ENCODE assay signal across 1 cellular context in genomic region chr16:1940273-1941161, GRCh38.
A peak's percentile ranks its signal among the peaks of the same experiment; 100 is the strongest.
TF ChIP-seq lines count a peak whose summit lies in the region.

No MANE protein-coding gene starts in this region.

TF ChIP-seq in HepG2, 621 proteins besides CTCF, POLR2A, EP300 and RAD21 (continued from another document and continues in another):
- TF ChIP-seq, protein P1, sequence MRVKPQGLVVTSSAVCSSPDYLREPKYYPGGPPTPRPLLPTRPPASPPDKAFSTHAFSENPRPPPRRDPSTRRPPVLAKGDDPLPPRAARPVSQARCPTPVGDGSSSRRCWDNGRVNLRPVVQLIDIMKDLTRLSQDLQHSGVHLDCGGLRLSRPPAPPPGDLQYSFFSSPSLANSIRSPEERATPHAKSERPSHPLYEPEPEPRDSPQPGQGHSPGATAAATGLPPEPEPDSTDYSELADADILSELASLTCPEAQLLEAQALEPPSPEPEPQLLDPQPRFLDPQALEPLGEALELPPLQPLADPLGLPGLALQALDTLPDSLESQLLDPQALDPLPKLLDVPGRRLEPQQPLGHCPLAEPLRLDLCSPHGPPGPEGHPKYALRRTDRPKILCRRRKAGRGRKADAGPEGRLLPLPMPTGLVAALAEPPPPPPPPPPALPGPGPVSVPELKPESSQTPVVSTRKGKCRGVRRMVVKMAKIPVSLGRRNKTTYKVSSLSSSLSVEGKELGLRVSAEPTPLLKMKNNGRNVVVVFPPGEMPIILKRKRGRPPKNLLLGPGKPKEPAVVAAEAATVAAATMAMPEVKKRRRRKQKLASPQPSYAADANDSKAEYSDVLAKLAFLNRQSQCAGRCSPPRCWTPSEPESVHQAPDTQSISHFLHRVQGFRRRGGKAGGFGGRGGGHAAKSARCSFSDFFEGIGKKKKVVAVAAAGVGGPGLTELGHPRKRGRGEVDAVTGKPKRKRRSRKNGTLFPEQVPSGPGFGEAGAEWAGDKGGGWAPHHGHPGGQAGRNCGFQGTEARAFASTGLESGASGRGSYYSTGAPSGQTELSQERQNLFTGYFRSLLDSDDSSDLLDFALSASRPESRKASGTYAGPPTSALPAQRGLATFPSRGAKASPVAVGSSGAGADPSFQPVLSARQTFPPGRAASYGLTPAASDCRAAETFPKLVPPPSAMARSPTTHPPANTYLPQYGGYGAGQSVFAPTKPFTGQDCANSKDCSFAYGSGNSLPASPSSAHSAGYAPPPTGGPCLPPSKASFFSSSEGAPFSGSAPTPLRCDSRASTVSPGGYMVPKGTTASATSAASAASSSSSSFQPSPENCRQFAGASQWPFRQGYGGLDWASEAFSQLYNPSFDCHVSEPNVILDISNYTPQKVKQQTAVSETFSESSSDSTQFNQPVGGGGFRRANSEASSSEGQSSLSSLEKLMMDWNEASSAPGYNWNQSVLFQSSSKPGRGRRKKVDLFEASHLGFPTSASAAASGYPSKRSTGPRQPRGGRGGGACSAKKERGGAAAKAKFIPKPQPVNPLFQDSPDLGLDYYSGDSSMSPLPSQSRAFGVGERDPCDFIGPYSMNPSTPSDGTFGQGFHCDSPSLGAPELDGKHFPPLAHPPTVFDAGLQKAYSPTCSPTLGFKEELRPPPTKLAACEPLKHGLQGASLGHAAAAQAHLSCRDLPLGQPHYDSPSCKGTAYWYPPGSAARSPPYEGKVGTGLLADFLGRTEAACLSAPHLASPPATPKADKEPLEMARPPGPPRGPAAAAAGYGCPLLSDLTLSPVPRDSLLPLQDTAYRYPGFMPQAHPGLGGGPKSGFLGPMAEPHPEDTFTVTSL (CRISPR knock-in tag; IDR thresholded peaks at IDR 0.05; ENCODE audit: borderline replicate concordance) = peak; percentile 32; the same call in 1 of the 2 replicates
- TF ChIP-seq ZNF891 (CRISPR knock-in tag; IDR thresholded peaks at IDR 0.05) (no peak), ZNF253 (CRISPR knock-in tag; IDR thresholded peaks at IDR 0.05; ENCODE audit: borderline replicate concordance) (no peak), SNAPC2 (CRISPR knock-in tag; IDR thresholded peaks at IDR 0.05) (0 out of 2 replicates have a peak, but pooled peaks have one; percentile 31), ZNF275 (CRISPR knock-in tag; IDR thresholded peaks at IDR 0.05; ENCODE audit: borderline replicate concordance) (no peak), HNF1A (IDR thresholded peaks at IDR 0.05; ENCODE audit: low read depth) (peak; percentile 75; the same call in 1 of the 2 replicates), HNF1A (CRISPR knock-in tag; IDR thresholded peaks at IDR 0.05; ENCODE audit: borderline replicate concordance) (peak; percentile 78; the same call in 1 of the 2 replicates), CHCHD3 (CRISPR knock-in tag; IDR thresholded peaks at IDR 0.05) (no peak), USF2 (IDR thresholded peaks at IDR 0.05; ENCODE audit: low read depth, low read length) (peak; percentile 43; the same call in 1 of the 2 replicates), USF2 (CRISPR knock-in tag; IDR thresholded peaks at IDR 0.05; ENCODE audit: borderline replicate concordance) (peak; percentile 44; the same call in 1 of the 2 replicates), CBFB (CRISPR knock-in tag; IDR thresholded peaks at IDR 0.05) (peak; percentile 36), ERF (CRISPR knock-in tag; IDR thresholded peaks at IDR 0.05) (peak; percentile 85; the same call in 1 of the 2 replicates), THAP9 (CRISPR knock-in tag; IDR thresholded peaks at IDR 0.05; ENCODE audit: borderline replicate concordance) (0 out of 2 replicates have a peak, but pooled peaks have one; percentile 9), MAZ (IDR thresholded peaks at IDR 0.05; ENCODE audit: borderline replicate concordance, low read depth, low read length) (no peak), MAZ (CRISPR knock-in tag; IDR thresholded peaks at IDR 0.05; ENCODE audit: low read depth) (0 out of 2 replicates have a peak, but pooled peaks have one; percentile 50), ZSCAN25 (CRISPR knock-in tag; IDR thresholded peaks at IDR 0.05) (peak; percentile 69), ZNF546 (CRISPR knock-in tag; conservative IDR thresholded peaks at IDR 0.05) (0 out of 2 replicates have a peak, but pooled peaks have one; percentile 37), ONECUT2 (CRISPR knock-in tag; IDR thresholded peaks at IDR 0.05) (no peak), NFRKB (IDR thresholded peaks at IDR 0.05) (no peak), ESRRA (CRISPR knock-in tag; IDR thresholded peaks at IDR 0.05; ENCODE audit: low read depth) (0 out of 2 replicates have a peak, but pooled peaks have one; percentile 56)
- TF ChIP-seq, protein P2, sequence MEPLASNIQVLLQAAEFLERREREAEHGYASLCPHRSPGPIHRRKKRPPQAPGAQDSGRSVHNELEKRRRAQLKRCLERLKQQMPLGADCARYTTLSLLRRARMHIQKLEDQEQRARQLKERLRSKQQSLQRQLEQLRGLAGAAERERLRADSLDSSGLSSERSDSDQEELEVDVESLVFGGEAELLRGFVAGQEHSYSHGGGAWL (CRISPR knock-in tag; IDR thresholded peaks at IDR 0.05) = 0 out of 2 replicates have a peak, but pooled peaks have one; percentile 11
- TF ChIP-seq, protein P3, sequence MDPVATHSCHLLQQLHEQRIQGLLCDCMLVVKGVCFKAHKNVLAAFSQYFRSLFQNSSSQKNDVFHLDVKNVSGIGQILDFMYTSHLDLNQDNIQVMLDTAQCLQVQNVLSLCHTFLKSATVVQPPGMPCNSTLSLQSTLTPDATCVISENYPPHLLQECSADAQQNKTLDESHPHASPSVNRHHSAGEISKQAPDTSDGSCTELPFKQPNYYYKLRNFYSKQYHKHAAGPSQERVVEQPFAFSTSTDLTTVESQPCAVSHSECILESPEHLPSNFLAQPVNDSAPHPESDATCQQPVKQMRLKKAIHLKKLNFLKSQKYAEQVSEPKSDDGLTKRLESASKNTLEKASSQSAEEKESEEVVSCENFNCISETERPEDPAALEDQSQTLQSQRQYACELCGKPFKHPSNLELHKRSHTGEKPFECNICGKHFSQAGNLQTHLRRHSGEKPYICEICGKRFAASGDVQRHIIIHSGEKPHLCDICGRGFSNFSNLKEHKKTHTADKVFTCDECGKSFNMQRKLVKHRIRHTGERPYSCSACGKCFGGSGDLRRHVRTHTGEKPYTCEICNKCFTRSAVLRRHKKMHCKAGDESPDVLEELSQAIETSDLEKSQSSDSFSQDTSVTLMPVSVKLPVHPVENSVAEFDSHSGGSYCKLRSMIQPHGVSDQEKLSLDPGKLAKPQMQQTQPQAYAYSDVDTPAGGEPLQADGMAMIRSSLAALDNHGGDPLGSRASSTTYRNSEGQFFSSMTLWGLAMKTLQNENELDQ (CRISPR knock-in tag; IDR thresholded peaks at IDR 0.05; ENCODE audit: borderline replicate concordance) = no peak
- TF ChIP-seq, protein P4, sequence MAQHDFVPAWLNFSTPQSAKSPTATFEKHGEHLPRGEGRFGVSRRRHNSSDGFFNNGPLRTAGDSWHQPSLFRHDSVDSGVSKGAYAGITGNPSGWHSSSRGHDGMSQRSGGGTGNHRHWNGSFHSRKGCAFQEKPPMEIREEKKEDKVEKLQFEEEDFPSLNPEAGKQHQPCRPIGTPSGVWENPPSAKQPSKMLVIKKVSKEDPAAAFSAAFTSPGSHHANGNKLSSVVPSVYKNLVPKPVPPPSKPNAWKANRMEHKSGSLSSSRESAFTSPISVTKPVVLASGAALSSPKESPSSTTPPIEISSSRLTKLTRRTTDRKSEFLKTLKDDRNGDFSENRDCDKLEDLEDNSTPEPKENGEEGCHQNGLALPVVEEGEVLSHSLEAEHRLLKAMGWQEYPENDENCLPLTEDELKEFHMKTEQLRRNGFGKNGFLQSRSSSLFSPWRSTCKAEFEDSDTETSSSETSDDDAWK (CRISPR knock-in tag; IDR thresholded peaks at IDR 0.05) = no peak
- TF ChIP-seq, protein P5, sequence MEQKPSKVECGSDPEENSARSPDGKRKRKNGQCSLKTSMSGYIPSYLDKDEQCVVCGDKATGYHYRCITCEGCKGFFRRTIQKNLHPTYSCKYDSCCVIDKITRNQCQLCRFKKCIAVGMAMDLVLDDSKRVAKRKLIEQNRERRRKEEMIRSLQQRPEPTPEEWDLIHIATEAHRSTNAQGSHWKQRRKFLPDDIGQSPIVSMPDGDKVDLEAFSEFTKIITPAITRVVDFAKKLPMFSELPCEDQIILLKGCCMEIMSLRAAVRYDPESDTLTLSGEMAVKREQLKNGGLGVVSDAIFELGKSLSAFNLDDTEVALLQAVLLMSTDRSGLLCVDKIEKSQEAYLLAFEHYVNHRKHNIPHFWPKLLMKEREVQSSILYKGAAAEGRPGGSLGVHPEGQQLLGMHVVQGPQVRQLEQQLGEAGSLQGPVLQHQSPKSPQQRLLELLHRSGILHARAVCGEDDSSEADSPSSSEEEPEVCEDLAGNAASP (CRISPR knock-in tag; IDR thresholded peaks at IDR 0.05; ENCODE audit: borderline replicate concordance) = peak; percentile 54; the same call in 1 of the 2 replicates
- TF ChIP-seq, protein P6, sequence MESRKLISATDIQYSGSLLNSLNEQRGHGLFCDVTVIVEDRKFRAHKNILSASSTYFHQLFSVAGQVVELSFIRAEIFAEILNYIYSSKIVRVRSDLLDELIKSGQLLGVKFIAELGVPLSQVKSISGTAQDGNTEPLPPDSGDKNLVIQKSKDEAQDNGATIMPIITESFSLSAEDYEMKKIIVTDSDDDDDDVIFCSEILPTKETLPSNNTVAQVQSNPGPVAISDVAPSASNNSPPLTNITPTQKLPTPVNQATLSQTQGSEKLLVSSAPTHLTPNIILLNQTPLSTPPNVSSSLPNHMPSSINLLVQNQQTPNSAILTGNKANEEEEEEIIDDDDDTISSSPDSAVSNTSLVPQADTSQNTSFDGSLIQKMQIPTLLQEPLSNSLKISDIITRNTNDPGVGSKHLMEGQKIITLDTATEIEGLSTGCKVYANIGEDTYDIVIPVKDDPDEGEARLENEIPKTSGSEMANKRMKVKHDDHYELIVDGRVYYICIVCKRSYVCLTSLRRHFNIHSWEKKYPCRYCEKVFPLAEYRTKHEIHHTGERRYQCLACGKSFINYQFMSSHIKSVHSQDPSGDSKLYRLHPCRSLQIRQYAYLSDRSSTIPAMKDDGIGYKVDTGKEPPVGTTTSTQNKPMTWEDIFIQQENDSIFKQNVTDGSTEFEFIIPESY (CRISPR knock-in tag; IDR thresholded peaks at IDR 0.05) = no peak
